1 cellular context compared by ENCODE assay signal in the genomic region with DNA sequence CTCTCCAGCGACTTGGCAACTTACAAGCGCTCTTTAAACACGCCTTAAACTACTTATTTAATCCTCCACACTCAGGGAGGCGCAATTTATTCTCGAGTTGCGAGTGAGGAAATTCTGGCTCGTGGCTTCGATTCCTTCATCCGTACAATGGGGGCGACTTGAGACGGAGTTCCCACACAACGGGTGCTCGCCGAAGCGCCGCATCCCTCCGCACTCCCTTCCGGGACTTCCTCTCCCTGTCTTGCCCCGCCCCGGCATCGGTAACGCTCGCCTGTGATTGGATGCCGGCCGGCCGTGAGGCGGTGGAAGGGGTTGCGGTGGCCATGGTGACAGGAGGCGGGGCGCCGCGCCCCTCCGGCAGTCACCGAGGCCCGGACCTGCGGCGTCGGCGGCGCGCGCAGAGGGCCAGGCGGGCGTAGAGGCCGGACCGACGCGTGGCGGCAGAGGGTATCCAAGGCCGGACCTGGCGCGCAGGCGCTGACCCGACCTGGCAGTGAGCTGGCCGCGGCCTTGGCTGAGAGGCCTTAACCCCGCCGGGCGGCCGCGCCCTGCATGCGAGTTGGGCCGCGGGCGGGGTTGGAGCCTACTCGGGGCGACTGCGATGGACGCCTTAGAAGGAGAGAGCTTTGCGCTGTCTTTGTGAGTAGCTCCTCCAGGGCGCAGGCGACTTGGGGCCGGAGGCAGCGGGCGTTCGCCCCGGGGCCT.
TF ChIP-seq lines count a peak whose summit lies in the region.

A gene (plus strand): TSS at position 493 of the 705 bp plus-strand sequence. CDS start 109 bp downstream, at position 602.

TF ChIP-seq in K562, 482 proteins besides CTCF, POLR2A, EP300 and RAD21 (continued from another document):
- TF ChIP-seq, protein P1, sequence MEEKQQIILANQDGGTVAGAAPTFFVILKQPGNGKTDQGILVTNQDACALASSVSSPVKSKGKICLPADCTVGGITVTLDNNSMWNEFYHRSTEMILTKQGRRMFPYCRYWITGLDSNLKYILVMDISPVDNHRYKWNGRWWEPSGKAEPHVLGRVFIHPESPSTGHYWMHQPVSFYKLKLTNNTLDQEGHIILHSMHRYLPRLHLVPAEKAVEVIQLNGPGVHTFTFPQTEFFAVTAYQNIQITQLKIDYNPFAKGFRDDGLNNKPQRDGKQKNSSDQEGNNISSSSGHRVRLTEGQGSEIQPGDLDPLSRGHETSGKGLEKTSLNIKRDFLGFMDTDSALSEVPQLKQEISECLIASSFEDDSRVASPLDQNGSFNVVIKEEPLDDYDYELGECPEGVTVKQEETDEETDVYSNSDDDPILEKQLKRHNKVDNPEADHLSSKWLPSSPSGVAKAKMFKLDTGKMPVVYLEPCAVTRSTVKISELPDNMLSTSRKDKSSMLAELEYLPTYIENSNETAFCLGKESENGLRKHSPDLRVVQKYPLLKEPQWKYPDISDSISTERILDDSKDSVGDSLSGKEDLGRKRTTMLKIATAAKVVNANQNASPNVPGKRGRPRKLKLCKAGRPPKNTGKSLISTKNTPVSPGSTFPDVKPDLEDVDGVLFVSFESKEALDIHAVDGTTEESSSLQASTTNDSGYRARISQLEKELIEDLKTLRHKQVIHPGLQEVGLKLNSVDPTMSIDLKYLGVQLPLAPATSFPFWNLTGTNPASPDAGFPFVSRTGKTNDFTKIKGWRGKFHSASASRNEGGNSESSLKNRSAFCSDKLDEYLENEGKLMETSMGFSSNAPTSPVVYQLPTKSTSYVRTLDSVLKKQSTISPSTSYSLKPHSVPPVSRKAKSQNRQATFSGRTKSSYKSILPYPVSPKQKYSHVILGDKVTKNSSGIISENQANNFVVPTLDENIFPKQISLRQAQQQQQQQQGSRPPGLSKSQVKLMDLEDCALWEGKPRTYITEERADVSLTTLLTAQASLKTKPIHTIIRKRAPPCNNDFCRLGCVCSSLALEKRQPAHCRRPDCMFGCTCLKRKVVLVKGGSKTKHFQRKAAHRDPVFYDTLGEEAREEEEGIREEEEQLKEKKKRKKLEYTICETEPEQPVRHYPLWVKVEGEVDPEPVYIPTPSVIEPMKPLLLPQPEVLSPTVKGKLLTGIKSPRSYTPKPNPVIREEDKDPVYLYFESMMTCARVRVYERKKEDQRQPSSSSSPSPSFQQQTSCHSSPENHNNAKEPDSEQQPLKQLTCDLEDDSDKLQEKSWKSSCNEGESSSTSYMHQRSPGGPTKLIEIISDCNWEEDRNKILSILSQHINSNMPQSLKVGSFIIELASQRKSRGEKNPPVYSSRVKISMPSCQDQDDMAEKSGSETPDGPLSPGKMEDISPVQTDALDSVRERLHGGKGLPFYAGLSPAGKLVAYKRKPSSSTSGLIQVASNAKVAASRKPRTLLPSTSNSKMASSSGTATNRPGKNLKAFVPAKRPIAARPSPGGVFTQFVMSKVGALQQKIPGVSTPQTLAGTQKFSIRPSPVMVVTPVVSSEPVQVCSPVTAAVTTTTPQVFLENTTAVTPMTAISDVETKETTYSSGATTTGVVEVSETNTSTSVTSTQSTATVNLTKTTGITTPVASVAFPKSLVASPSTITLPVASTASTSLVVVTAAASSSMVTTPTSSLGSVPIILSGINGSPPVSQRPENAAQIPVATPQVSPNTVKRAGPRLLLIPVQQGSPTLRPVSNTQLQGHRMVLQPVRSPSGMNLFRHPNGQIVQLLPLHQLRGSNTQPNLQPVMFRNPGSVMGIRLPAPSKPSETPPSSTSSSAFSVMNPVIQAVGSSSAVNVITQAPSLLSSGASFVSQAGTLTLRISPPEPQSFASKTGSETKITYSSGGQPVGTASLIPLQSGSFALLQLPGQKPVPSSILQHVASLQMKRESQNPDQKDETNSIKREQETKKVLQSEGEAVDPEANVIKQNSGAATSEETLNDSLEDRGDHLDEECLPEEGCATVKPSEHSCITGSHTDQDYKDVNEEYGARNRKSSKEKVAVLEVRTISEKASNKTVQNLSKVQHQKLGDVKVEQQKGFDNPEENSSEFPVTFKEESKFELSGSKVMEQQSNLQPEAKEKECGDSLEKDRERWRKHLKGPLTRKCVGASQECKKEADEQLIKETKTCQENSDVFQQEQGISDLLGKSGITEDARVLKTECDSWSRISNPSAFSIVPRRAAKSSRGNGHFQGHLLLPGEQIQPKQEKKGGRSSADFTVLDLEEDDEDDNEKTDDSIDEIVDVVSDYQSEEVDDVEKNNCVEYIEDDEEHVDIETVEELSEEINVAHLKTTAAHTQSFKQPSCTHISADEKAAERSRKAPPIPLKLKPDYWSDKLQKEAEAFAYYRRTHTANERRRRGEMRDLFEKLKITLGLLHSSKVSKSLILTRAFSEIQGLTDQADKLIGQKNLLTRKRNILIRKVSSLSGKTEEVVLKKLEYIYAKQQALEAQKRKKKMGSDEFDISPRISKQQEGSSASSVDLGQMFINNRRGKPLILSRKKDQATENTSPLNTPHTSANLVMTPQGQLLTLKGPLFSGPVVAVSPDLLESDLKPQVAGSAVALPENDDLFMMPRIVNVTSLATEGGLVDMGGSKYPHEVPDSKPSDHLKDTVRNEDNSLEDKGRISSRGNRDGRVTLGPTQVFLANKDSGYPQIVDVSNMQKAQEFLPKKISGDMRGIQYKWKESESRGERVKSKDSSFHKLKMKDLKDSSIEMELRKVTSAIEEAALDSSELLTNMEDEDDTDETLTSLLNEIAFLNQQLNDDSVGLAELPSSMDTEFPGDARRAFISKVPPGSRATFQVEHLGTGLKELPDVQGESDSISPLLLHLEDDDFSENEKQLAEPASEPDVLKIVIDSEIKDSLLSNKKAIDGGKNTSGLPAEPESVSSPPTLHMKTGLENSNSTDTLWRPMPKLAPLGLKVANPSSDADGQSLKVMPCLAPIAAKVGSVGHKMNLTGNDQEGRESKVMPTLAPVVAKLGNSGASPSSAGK (IDR thresholded peaks at IDR 0.05) = peak; percentile 53; the same call in 1 of the 2 replicates
- TF ChIP-seq ZNF785 (CRISPR knock-in tag; IDR thresholded peaks at IDR 0.05) (no peak), PRPF4 (IDR thresholded peaks at IDR 0.05; ENCODE audit: insufficient read depth, low read depth, low read length, poor library complexity, severe bottlenecking) (no peak), NCOA4 (IDR thresholded peaks at IDR 0.05; ENCODE audit: partially characterized antibody) (no peak), SNIP1 (IDR thresholded peaks at IDR 0.05; ENCODE audit: low read depth) (peak; percentile 77), HMGN3 (IDR thresholded peaks at IDR 0.05; ENCODE audit: borderline replicate concordance, extremely low read depth, insufficient read length, low read depth, low read length) (peak; percentile 54), ZNF3 (CRISPR knock-in tag; IDR thresholded peaks at IDR 0.05) (no peak), BCOR (IDR thresholded peaks at IDR 0.05) (no peak), ZZZ3 (IDR thresholded peaks at IDR 0.05) (no peak; the same call in 1 of the 2 replicates), FOXA3 (CRISPR knock-in tag; conservative IDR thresholded peaks at IDR 0.05 in 1 of 2, IDR thresholded peaks at IDR 0.05 in 1 of 2) (no peak)
- TF ChIP-seq, protein P2, sequence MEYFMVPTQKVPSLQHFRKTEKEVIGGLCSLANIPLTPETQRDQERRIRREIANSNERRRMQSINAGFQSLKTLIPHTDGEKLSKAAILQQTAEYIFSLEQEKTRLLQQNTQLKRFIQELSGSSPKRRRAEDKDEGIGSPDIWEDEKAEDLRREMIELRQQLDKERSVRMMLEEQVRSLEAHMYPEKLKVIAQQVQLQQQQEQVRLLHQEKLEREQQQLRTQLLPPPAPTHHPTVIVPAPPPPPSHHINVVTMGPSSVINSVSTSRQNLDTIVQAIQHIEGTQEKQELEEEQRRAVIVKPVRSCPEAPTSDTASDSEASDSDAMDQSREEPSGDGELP (CRISPR knock-in tag; IDR thresholded peaks at IDR 0.05; ENCODE audit: borderline replicate concordance) = peak; percentile 85
